Comparison of ENCODE assay signal across 24 cellular contexts in genomic region chr4:54647070-54647469, GRCh38. TPM values are rescaled to one million over a fixed set of nuclear protein-coding genes. Genes with fewer than 3 reads are reported as not detected.
"Had no signal": no experiment of that assay in that cellular context is flagged by ENCODE, and none has a peak within 500 bp of the region (broad histone marks: within the 10 kb centered on the region; RNA-seq: fewer than 3 reads in every experiment).

No MANE protein-coding gene starts in this region.

- H3K4me3 ChIP-seq: MG63, SJSA1, SK-N-MC had no signal

- DNase-seq: KBM-7, MG63, NCI-H1092, NCI-H1105 treated with DMSO at 0.1 percent for 48 hours, NCI-H1417 treated with DMSO at 0.1 percent for 48 hours, NCI-H146, NCI-H1694 treated with DMSO at 0.1 percent for 48 hours, NCI-H1930, NCI-H2081, NCI-H2107, NCI-H2227 treated with DMSO at 0.1 percent for 48 hours, NCI-H524, NCI-H526 treated with DMSO at 0.1 percent for 48 hours, NCI-H774, Right ventricle myocardium superior, RPMI8226, SIG-M5 had no signal

- H3K36me3 ChIP-seq: MG63, SJSA1 had no signal

- FAIRE-seq: HepG2, RCC 7860 had no signal

- H3K27ac ChIP-seq: SJSA1 had no signal

- H3K4me1 ChIP-seq: SJSA1 had no signal

- H3K9me3 ChIP-seq: MG63, SJSA1 had no signal

- H3K27me3 ChIP-seq: MG63, SJSA1 had no signal

- ATAC-seq: HepG2 had no signal

RNA-seq across cellular contexts. Expression of gene KIT, which starts 10.7 kb away (rescaled TPM):
- total RNA-seq: HepG2, LHCN-M2, NCI-H460, SJSA1 had no signal
- polyA plus RNA-seq: HepG2, IgD-negative memory B cell had no signal
